ENCODE assay signal across 8 cellular contexts in genomic region chr20:8722277-8722928, GRCh38.
DNase-seq lines count a peak whose midpoint lies in the region; ATAC-seq lines count a peak whose summit lies in the region.

No MANE protein-coding gene starts in this region.

- H2AFZ ChIP-seq in trophoblast cell (ENCODE audit: insufficient read depth, low read length, poor library complexity): no peak overlapping the region

- H3K4me3 Mint-ChIP-seq in activated CD4-positive, alpha-beta T cell treated with anti-CD3 and anti-CD28 coated beads, Interleukin-2, amount 10 ng/mL, durations not matched to agents 7 days and 5 days: no peak overlapping the region

- H3K4ac ChIP-seq in trophoblast cell (ENCODE audit: low read depth, low read length): no peak overlapping the region

- H2BK120ac ChIP-seq in trophoblast cell (ENCODE audit: insufficient read depth, low read length, poor library complexity): no peak overlapping the region

- no peak overlapping the region for H3K9ac ChIP-seq in trophoblast cell (ENCODE audit: low read length)

- CTCF ChIA-PET in activated CD4-positive, alpha-beta T cell treated with anti-CD3 and anti-CD28 coated beads, Interleukin-2, amount 10 ng/mL, durations not matched to agents 7 days and 5 days (lab: Charles Lee): interaction anchor here (1.4 to 2.1 kb wide), 4 partner anchors 9 to 786 kb away, joined by 5 to 9 read pairs (median 6); no protein-coding TSS in a partner anchor

- no peak overlapping the region for H3K27ac ChIP-seq in trophoblast cell (ENCODE audit: low read depth, low read length)

- ATAC-seq in GM18867 (IDR thresholded peaks at IDR 0.05; ENCODE audit: unreplicated experiment) (peak; percentile 87), HG03432 (IDR thresholded peaks at IDR 0.05; ENCODE audit: unreplicated experiment) (peak; percentile 83)

- no peaks in the 10 kb centered on the region for H3K9me3 ChIP-seq in trophoblast cell (ENCODE audit: insufficient read depth, low read depth, low read length)

- no peaks in the 10 kb centered on the region for H3K79me1 ChIP-seq in trophoblast cell (ENCODE audit: low read length)

- H3K27me3 Mint-ChIP-seq in activated CD4-positive, alpha-beta T cell treated with anti-CD3 and anti-CD28 coated beads, Interleukin-2, amount 10 ng/mL, durations not matched to agents 7 days and 5 days: no peaks in the 10 kb centered on the region

- no peak overlapping the region for H3K23ac ChIP-seq in trophoblast cell (ENCODE audit: low read length)

- H3K4me2 ChIP-seq in trophoblast cell (ENCODE audit: low read length): no peak overlapping the region

- no CpG with 5 or more reads among the region's 8 CpGs for WGBS in trophoblast cell (ENCODE audit: extremely low coverage, insufficient coverage, insufficient read length)

- H4K8ac ChIP-seq in trophoblast cell (ENCODE audit: low read depth, low read length): no peak overlapping the region

- no peak overlapping the region for H2BK5ac ChIP-seq in trophoblast cell (ENCODE audit: low read depth, low read length, poor library complexity)

- no peak overlapping the region for H4K12ac ChIP-seq in trophoblast cell (ENCODE audit: low read depth, low read length)

- peaks cover 0 to 1% of the 10 kb centered on the region in 2 experiments for H3K36me3 ChIP-seq in trophoblast cell (ENCODE audit: control insufficient read depth in 1 of 2, insufficient read depth in 2 of 2, low read length in 2 of 2)

- H2AK5ac ChIP-seq in trophoblast cell (ENCODE audit: low read length): no peak overlapping the region

- POLR2A ChIA-PET in activated CD4-positive, alpha-beta T cell treated with anti-CD3 and anti-CD28 coated beads, Interleukin-2, amount 10 ng/mL, durations not matched to agents 7 days and 5 days (lab: Charles Lee): no interaction called here

- H3K36me3 Mint-ChIP-seq in activated CD4-positive, alpha-beta T cell treated with anti-CD3 and anti-CD28 coated beads, Interleukin-2, amount 10 ng/mL, durations not matched to agents 7 days and 5 days (ENCODE audit: low read depth): no peaks in the 10 kb centered on the region

- no peak overlapping the region for H3K4me3 ChIP-seq in trophoblast cell (ENCODE audit: low read depth, low read length)

- no peak overlapping the region for H4K91ac ChIP-seq in trophoblast cell (ENCODE audit: low read depth, low read length)

- H2BK12ac ChIP-seq in trophoblast cell (ENCODE audit: low read length): no peak overlapping the region

- H3K4me1 Mint-ChIP-seq in activated CD4-positive, alpha-beta T cell treated with anti-CD3 and anti-CD28 coated beads, Interleukin-2, amount 10 ng/mL, durations not matched to agents 7 days and 5 days: no peaks in the 10 kb centered on the region

- H3K18ac ChIP-seq in trophoblast cell (ENCODE audit: low read length): no peak overlapping the region

- no peak overlapping the region for H3K14ac ChIP-seq in trophoblast cell (ENCODE audit: low read length)

- H3K27me3 ChIP-seq in trophoblast cell (ENCODE audit: insufficient read depth, low read length): no peaks in the 10 kb centered on the region

- H3K4me1 ChIP-seq in trophoblast cell (ENCODE audit: control insufficient read depth in 1 of 2, insufficient read depth in 2 of 2, low read length in 2 of 2): no peaks in the 10 kb centered on the region

- no peak overlapping the region for H3K27ac Mint-ChIP-seq in activated CD4-positive, alpha-beta T cell treated with anti-CD3 and anti-CD28 coated beads, Interleukin-2, amount 10 ng/mL, durations not matched to agents 7 days and 5 days

- H3K79me2 ChIP-seq in trophoblast cell (ENCODE audit: control insufficient read depth, insufficient read depth, low read length, poor library complexity): no peaks in the 10 kb centered on the region

- no peaks in the 10 kb centered on the region for H3K9me3 Mint-ChIP-seq in activated CD4-positive, alpha-beta T cell treated with anti-CD3 and anti-CD28 coated beads, Interleukin-2, amount 10 ng/mL, durations not matched to agents 7 days and 5 days

- peak; percentile 46 for DNase-seq in COLO668 (lab: John Stamatoyannopoulos, UW; ENCODE audit: unreplicated experiment)
- peak; percentile 77 to 86 for DNase-seq in NCI-H446 (lab: John Stamatoyannopoulos, UW)
- peak; percentile 37 for DNase-seq in activated CD4-positive, alpha-beta T cell treated with anti-CD3 and anti-CD28 coated beads, Interleukin-2, amount 10 ng/mL, durations not matched to agents 7 days and 5 days
- DNase-seq in glomerular visceral epithelial cell (ENCODE audit: extremely low spot score): peak; percentile 77
- DNase-seq in trophoblast cell: peak; percentile 41 to 84
- DNase-seq in NK-92 treated with Interleukin-12 subunit alpha and Interleukin-12 subunit beta, amount 100 ng/mL, for 24 hours (lab: John Stamatoyannopoulos, UW): no peak
